Comparison of ENCODE assay signal across 26 cellular contexts in genomic region chr6:3450888-3451287, GRCh38. TPM values are rescaled to one million over a fixed set of nuclear protein-coding genes. Genes with fewer than 3 reads are reported as not detected.
DNase-seq lines count a peak whose midpoint lies in the region; ATAC-seq, FAIRE-seq and TF ChIP-seq lines count a peak whose summit lies in the region.
"Had no signal": no experiment of that assay in that cellular context is flagged by ENCODE, and none has a peak within 500 bp of the region (broad histone marks: within the 10 kb centered on the region; RNA-seq: fewer than 3 reads in every experiment).

No MANE protein-coding gene starts in this region.

- H3K4me1 Mint-ChIP-seq in brain (peaks cover 43% of the 10 kb centered on the region), progenitor cell of endocrine pancreas (ENCODE audit: low read depth) (no peaks in the 10 kb centered on the region)

- TF ChIP-seq CTCF in brain (conservative IDR thresholded peaks at IDR 0.05) (no peak), fibroblast of the aortic adventitia (IDR thresholded peaks at IDR 0.05; ENCODE audit: insufficient read depth, low read length) (no peak), progenitor cell of endocrine pancreas (IDR thresholded peaks at IDR 0.05; ENCODE audit: unreplicated experiment) (no peak)

- peak; percentile 31 for DNase-seq in GM23248
- DNase-seq in fibroblast of the aortic adventitia (ENCODE audit: low read depth): peak; percentile 73
- DNase-seq in posterior vena cava (ENCODE audit: low spot score): peak; percentile 37
- no peak for DNase-seq in stimulated activated CD4-positive, alpha-beta T cell treated with anti-CD3 and anti-CD28 coated beads, Interleukin-2, amount 100 ng/mL, for 24 hours
- no peak for DNase-seq in HTR-8/SVneo (ENCODE audit: insufficient read length, low spot score)
- no peak for DNase-seq in progenitor cell of endocrine pancreas (ENCODE audit: low spot score, unreplicated experiment)
- DNase-seq: CD4-positive, CD25-positive, alpha-beta regulatory T cell; Kasumi-1; NCI-H1092 treated with DMSO at 0.1 percent for 48 hours; NCI-H1436 treated with DMSO at 0.1 percent for 48 hours; NCI-H1930; NCI-H2107; NCI-H446; NCI-H526; NCI-H82; NK-92 treated with Interleukin-12 subunit alpha and Interleukin-12 subunit beta, amount 100 ng/mL, for 24 hours; PC-9; Right ventricle myocardium superior had no signal

- WGBS in GM23248 (ENCODE audit: low coverage in 1 of 2, low lambda C conversion rate in 2 of 2, missing lambda C conversion rate in 2 of 2), 2 experiments: 63% methylated on average over 5 of the region's 5 CpGs

- H3K36me3 ChIP-seq in GM23248 (ENCODE audit: low read depth): no peaks in the 10 kb centered on the region
- H3K36me3 ChIP-seq: BLaER1, SJSA1 had no signal

- H3K36me3 Mint-ChIP-seq in brain: peaks cover 30% of the 10 kb centered on the region
- peaks cover 4% of the 10 kb centered on the region for H3K36me3 Mint-ChIP-seq in progenitor cell of endocrine pancreas (ENCODE audit: insufficient read depth)

- FAIRE-seq in HTR-8/SVneo (lab: Jason Lieb, UNC): no peak
- FAIRE-seq: D721Med, GM18507 had no signal

- no peaks in the 10 kb centered on the region for H3F3A ChIP-seq in GM23248 (ENCODE audit: insufficient read depth)

- no peak overlapping the region for H3K27ac ChIP-seq in GM23248
- H3K27ac ChIP-seq: BLaER1, HL-60, PC-9, SJSA1 had no signal

- H3K27me3 ChIP-seq in GM23248 (replicated peaks; ENCODE audit: insufficient read depth): no peaks in the 10 kb centered on the region

- peaks cover 0 to 14% (median 10%) of the 10 kb centered on the region in 5 experiments for H3K9me3 Mint-ChIP-seq in brain
- no peaks in the 10 kb centered on the region for H3K9me3 Mint-ChIP-seq in progenitor cell of endocrine pancreas (ENCODE audit: low read depth)

- H3K27ac Mint-ChIP-seq in brain: peak overlapping the region in 1 of 5 experiments; percentile 28
- no peak overlapping the region for H3K27ac Mint-ChIP-seq in progenitor cell of endocrine pancreas
- H3K27ac Mint-ChIP-seq: CD4-positive, CD25-positive, alpha-beta regulatory T cell had no signal

- intact Hi-C loops in posterior vena cava (cut with DNase I): loop anchor here (10.0 kb wide), 1 partner anchor 166 kb away; no protein-coding TSS in a partner anchor

- no peaks in the 10 kb centered on the region for H3K9me2 ChIP-seq in GM23248 (ENCODE audit: insufficient read depth)

- H3K4me3 ChIP-seq in GM23248 (no peak overlapping the region), fibroblast of the aortic adventitia (ENCODE audit: low read depth, low read length) (no peak overlapping the region)
- H3K4me3 ChIP-seq: BLaER1, PC-9, SJSA1 had no signal

- no peaks in the 10 kb centered on the region for H3K9me3 ChIP-seq in GM23248 (ENCODE audit: low read depth)
- H3K9me3 ChIP-seq: BLaER1, SJSA1 had no signal

- in situ Hi-C loops in GM23248 (cut with MboI): loop anchor here (25.0 kb wide), 1 partner anchor 261 kb away; no protein-coding TSS in a partner anchor

- no peaks in the 10 kb centered on the region for H4K20me1 ChIP-seq in GM23248 (ENCODE audit: insufficient read depth)

- H3K79me2 ChIP-seq in GM23248 (ENCODE audit: insufficient read depth): peaks cover 78% of the 10 kb centered on the region

- H3K27me3 Mint-ChIP-seq in brain: peaks cover under 1% of the 10 kb centered on the region
- H3K27me3 Mint-ChIP-seq in progenitor cell of endocrine pancreas: no peaks in the 10 kb centered on the region

- H3K9ac ChIP-seq in GM23248: no peak overlapping the region
- H3K9ac ChIP-seq: BLaER1 had no signal

- no peak overlapping the region for H2AFZ ChIP-seq in GM23248
- H2AFZ ChIP-seq: PC-9 had no signal

- peak overlapping the region; percentile 21 for H3K4me2 ChIP-seq in GM23248 (ENCODE audit: unreplicated experiment)
- H3K4me2 ChIP-seq: BLaER1, PC-9 had no signal

- H3K4me3 Mint-ChIP-seq in brain: peak overlapping the region in 3 of 5 experiments; percentile 12 to 62 (median 36)
- no peak overlapping the region for H3K4me3 Mint-ChIP-seq in progenitor cell of endocrine pancreas (ENCODE audit: low read depth)
- H3K4me3 Mint-ChIP-seq: CD4-positive, CD25-positive, alpha-beta regulatory T cell had no signal

- peaks cover 35% of the 10 kb centered on the region for H3K4me1 ChIP-seq in GM23248 (ENCODE audit: insufficient read depth)

- no peak for ATAC-seq in GM18873 (IDR thresholded peaks at IDR 0.05; ENCODE audit: low FRiP score, unreplicated experiment)
- ATAC-seq: HCT116 had no signal

RNA-seq across cellular contexts. Expression of gene SLC22A23, which starts 6.0 kb away (rescaled TPM):
- 7.3 and 9.5 TPM in 2 replicates for total RNA-seq in GM23248 (2014; rRNA removed; shearing (Covaris generic))
- polyA plus RNA-seq in GM23248 (2016; fragmentation: Nextera tagmentation; extraction: Ambion mirVana): 2.4 TPM in 2 replicates
- 25.9 TPM for polyA plus RNA-seq in brain (ENCODE audit: insufficient read depth, low read depth, low replicate concordance)
- total RNA-seq in fibroblast of the aortic adventitia (ENCODE audit: low replicate concordance): 7.8 and 9.0 TPM in 2 replicates
- total RNA-seq in posterior vena cava: 1 to 10 TPM; 5.2 to 5.6 TPM
- total RNA-seq in progenitor cell of endocrine pancreas: 17.1 and 19.4 TPM in 2 replicates

Comparison
In these comparisons a context has a peak if more than half of its experiments do, and no peak if none do; other contexts are left out.
1. DNase-seq: peak in GM23248 (single experiment), fibroblast of the aortic adventitia (single experiment) and posterior vena cava (single experiment); none in stimulated activated CD4-positive, alpha-beta T cell treated with anti-CD3 and anti-CD28 coated beads, Interleukin-2, amount 100 ng/mL, for 24 hours (0 of 2), HTR-8/SVneo (single experiment) and progenitor cell of endocrine pancreas (single experiment).